Comparison of ENCODE assay signal across 1 cellular context in genomic region chr17:75592364-75593020, GRCh38.
TF ChIP-seq lines count a peak whose summit lies in the region.

No MANE protein-coding gene starts in this region.

TF ChIP-seq in HepG2, 621 proteins besides CTCF, POLR2A, EP300 and RAD21:
- TF ChIP-seq ZNF224 (CRISPR knock-in tag; IDR thresholded peaks at IDR 0.05) (no peak), FOXA3 (CRISPR knock-in tag; IDR thresholded peaks at IDR 0.05) (no peak), PITX1 (CRISPR knock-in tag; IDR thresholded peaks at IDR 0.05) (peak; percentile 88), ARID2 (CRISPR knock-in tag; IDR thresholded peaks at IDR 0.05; ENCODE audit: borderline replicate concordance) (0 out of 2 replicates have a peak, but pooled peaks have one; percentile 41), ZNF160 (CRISPR knock-in tag; IDR thresholded peaks at IDR 0.05) (no peak), TBX2 (CRISPR knock-in tag; IDR thresholded peaks at IDR 0.05; ENCODE audit: borderline replicate concordance) (no peak), MEIS1 (CRISPR knock-in tag; IDR thresholded peaks at IDR 0.05; ENCODE audit: borderline replicate concordance) (no peak), ZNF501 (CRISPR knock-in tag; IDR thresholded peaks at IDR 0.05) (no peak)
